8 cellular contexts compared by ENCODE assay signal in genomic region chr5:151164687-151165392, GRCh38.
DNase-seq lines count a peak whose midpoint lies in the region; ATAC-seq and TF ChIP-seq lines count a peak whose summit lies in the region.

No MANE protein-coding gene starts in this region.

- in situ Hi-C loops in brain microvascular endothelial cell (cut with HindIII; ENCODE audit: low pct_ligation_motif_present, low sequenced_read_pairs): no loop called here

- peak; percentile 92 for TF ChIP-seq CTCF in brain microvascular endothelial cell (IDR thresholded peaks at IDR 0.05; ENCODE audit: low read depth, low read length, missing control alignments)

- DNase-seq in NK-92 treated with Interleukin-12 subunit alpha and Interleukin-12 subunit beta, amount 100 ng/mL, for 24 hours (lab: John Stamatoyannopoulos, UW): peak; percentile 28
- DNase-seq in NK-92 (lab: John Stamatoyannopoulos, UW; ENCODE audit: unreplicated experiment): no peak
- peak; percentile 42 for DNase-seq in NCI-H1694 treated with DMSO at 0.1 percent for 48 hours (lab: John Stamatoyannopoulos, UW)
- DNase-seq in UCSD-AML1 (lab: John Stamatoyannopoulos, UW; ENCODE audit: unreplicated experiment): peak; percentile 76
- DNase-seq in brain microvascular endothelial cell: peak; percentile 66
- DNase-seq in inferior parietal cortex (ENCODE audit: extremely low spot score): peak; percentile 92
- DNase-seq in stimulated activated CD4-positive, alpha-beta T cell treated with anti-CD3 and anti-CD28 coated beads, Interleukin-15, amount 100 ng/mL, for 48 hours (ENCODE audit: low read depth in 2 of 2): peak; percentile 51 to 78

- H3K27me3 ChIP-seq in brain microvascular endothelial cell (replicated peaks): no peaks in the 10 kb centered on the region

- ATAC-seq in HG02798 (IDR thresholded peaks at IDR 0.05; ENCODE audit: poor library complexity, unreplicated experiment): peak; percentile 91

- no peaks in the 10 kb centered on the region for H3K36me3 ChIP-seq in brain microvascular endothelial cell (replicated peaks)

- no peak overlapping the region for H3K27ac ChIP-seq in brain microvascular endothelial cell

- H3K4me3 ChIP-seq in brain microvascular endothelial cell (ENCODE audit: low read depth, low read length): no peak overlapping the region
